In the genomic region with DNA sequence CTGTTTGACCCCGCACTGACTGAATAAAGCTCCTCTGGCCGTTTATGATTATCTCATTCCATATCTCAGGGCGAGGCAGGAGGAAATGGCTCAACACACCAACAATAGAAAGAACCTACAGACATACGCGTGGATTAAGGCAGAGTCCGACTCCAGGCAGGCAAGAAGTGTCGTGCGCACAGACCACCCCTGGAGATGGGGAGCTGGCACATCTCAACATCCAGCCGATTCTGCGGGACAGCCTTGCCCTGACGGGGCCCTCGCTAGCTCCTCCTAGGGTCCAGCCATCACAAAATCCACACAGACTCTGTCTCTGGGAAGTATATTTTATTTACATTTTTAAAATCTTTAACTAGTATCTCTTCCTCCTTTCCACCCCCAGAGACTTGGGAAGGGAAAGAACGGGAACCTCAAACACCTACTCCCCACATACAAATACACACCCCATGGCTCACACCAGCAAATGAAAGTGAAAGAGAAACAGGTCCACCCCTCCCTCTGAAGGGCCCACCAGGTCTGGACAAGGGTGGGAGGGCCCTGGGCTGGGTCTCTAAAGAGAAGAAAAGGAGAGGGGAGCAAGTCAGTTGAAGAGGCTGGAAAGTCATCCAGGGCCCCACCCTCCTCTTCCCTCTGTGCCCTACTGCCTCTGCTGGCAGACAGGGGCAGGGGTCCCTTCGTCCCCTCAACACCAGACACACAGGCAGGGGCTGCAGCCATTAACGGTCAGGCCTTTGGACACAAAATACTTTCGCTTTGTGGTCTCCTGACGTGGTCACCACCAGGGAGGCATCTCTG, we compare ENCODE assay signal across 9 cellular contexts. TPM values are rescaled to one million over a fixed set of nuclear protein-coding genes. Genes with fewer than 3 reads are reported as not detected.
A peak's percentile ranks its signal among the peaks of the same experiment; 100 is the strongest.
DNase-seq lines count a peak whose midpoint lies in the region; ATAC-seq and TF ChIP-seq lines count a peak whose summit lies in the region.
"Had no signal": no experiment of that assay in that cellular context is flagged by ENCODE, and none has a peak within 500 bp of the region (broad histone marks: within the 10 kb centered on the region; RNA-seq: fewer than 3 reads in every experiment).

No MANE protein-coding gene starts in this region.

- peak; percentile 13 for TF ChIP-seq CTCF in GM12873 (IDR thresholded peaks at IDR 0.05; ENCODE audit: insufficient read depth, low read depth, low read length, missing control alignments)
- no peak for TF ChIP-seq CTCF in neural crest cell (conservative IDR thresholded peaks at IDR 0.05)

- no peaks in the 10 kb centered on the region for H3K9me3 Mint-ChIP-seq in effector memory CD8-positive, alpha-beta T cell
- no peaks in the 10 kb centered on the region for H3K9me3 Mint-ChIP-seq in neural crest cell
- no peaks in the 10 kb centered on the region for H3K9me3 Mint-ChIP-seq in activated T-helper 17 cell treated with anti-CD3 and anti-CD28 coated beads, Interleukin-2, amount 50 U/mL, for 72 hours

- H3K4me3 Mint-ChIP-seq in effector memory CD8-positive, alpha-beta T cell, result no peak overlapping the region
- peak overlapping the region; percentile 60 for H3K4me3 Mint-ChIP-seq in neural crest cell
- H3K4me3 Mint-ChIP-seq in activated T-helper 17 cell treated with anti-CD3 and anti-CD28 coated beads, Interleukin-2, amount 50 U/mL, for 72 hours, result no peak overlapping the region

- peak; percentile 38 for DNase-seq in NAMALWA (ENCODE audit: low spot score)
- no peak for DNase-seq in effector memory CD8-positive, alpha-beta T cell
- DNase-seq in neural crest cell (ENCODE audit: low read depth, low spot score), result no peak
- DNase-seq in NCI-H1436 (lab: John Stamatoyannopoulos, UW), result no peak
- DNase-seq in stimulated activated CD8-positive, alpha-beta memory T cell treated with anti-CD3 and anti-CD28 coated beads, Interleukin-4, amount 100 ng/mL, for 48 hours, result no peak
- DNase-seq: DMS79 treated with DMSO at 0.1 percent for 48 hours, HCEC 1CT had no signal

- H3K27ac Mint-ChIP-seq in effector memory CD8-positive, alpha-beta T cell, result no peak overlapping the region
- H3K27ac Mint-ChIP-seq in neural crest cell (ENCODE audit: unreplicated experiment), result no peak overlapping the region
- H3K27ac Mint-ChIP-seq in activated T-helper 17 cell treated with anti-CD3 and anti-CD28 coated beads, Interleukin-2, amount 50 U/mL, for 72 hours, result no peak overlapping the region

- peaks cover 21 to 29% of the 10 kb centered on the region in 2 donors for H3K4me1 Mint-ChIP-seq in effector memory CD8-positive, alpha-beta T cell (ENCODE audit: low read depth in 2 of 2)
- H3K4me1 Mint-ChIP-seq in neural crest cell, result peaks cover 19% of the 10 kb centered on the region
- peaks cover 9% of the 10 kb centered on the region for H3K4me1 Mint-ChIP-seq in activated T-helper 17 cell treated with anti-CD3 and anti-CD28 coated beads, Interleukin-2, amount 50 U/mL, for 72 hours

- H3K36me3 Mint-ChIP-seq in effector memory CD8-positive, alpha-beta T cell (ENCODE audit: insufficient read depth), result peaks cover 46% of the 10 kb centered on the region
- peaks cover 7% of the 10 kb centered on the region for H3K36me3 Mint-ChIP-seq in neural crest cell (ENCODE audit: low read depth)
- peaks cover 47% of the 10 kb centered on the region for H3K36me3 Mint-ChIP-seq in activated T-helper 17 cell treated with anti-CD3 and anti-CD28 coated beads, Interleukin-2, amount 50 U/mL, for 72 hours (ENCODE audit: low read depth)

- no peaks in the 10 kb centered on the region for H3K27me3 Mint-ChIP-seq in effector memory CD8-positive, alpha-beta T cell
- H3K27me3 Mint-ChIP-seq in neural crest cell (ENCODE audit: low read depth), result no peaks in the 10 kb centered on the region
- no peaks in the 10 kb centered on the region for H3K27me3 Mint-ChIP-seq in activated T-helper 17 cell treated with anti-CD3 and anti-CD28 coated beads, Interleukin-2, amount 50 U/mL, for 72 hours

- peak; percentile 66 for ATAC-seq in effector memory CD8-positive, alpha-beta T cell (replicated peaks)
- no peak for ATAC-seq in activated T-helper 17 cell treated with anti-CD3 and anti-CD28 coated beads, Interleukin-2, amount 50 U/mL, for 72 hours (replicated peaks)

RNA-seq across cellular contexts. Expression of a gene that starts 3.2 kb away (rescaled TPM):
- total RNA-seq in neural crest cell, result 0.14 TPM in 1 of 2 replicates, not detected in the other
- 1 to 10 TPM; 1.3 to 1.4 TPM for total RNA-seq in activated T-helper 17 cell treated with anti-CD3 and anti-CD28 coated beads, Interleukin-2, amount 50 U/mL, for 72 hours

RNA-seq across cellular contexts. Expression of a gene that starts 5.9 kb away (rescaled TPM):
- total RNA-seq in neural crest cell, result 76.6 and 77.6 TPM in 2 replicates
- total RNA-seq in activated T-helper 17 cell treated with anti-CD3 and anti-CD28 coated beads, Interleukin-2, amount 50 U/mL, for 72 hours, result 10 to 100 TPM; 60.0 to 77.5 TPM

RNA-seq across cellular contexts. Expression of a gene that starts 6.3 kb away (rescaled TPM):
- total RNA-seq in neural crest cell, result 40.3 and 42.3 TPM in 2 replicates
- total RNA-seq in activated T-helper 17 cell treated with anti-CD3 and anti-CD28 coated beads, Interleukin-2, amount 50 U/mL, for 72 hours, result 10 to 100 TPM; 21.1 to 30.9 TPM

RNA-seq across cellular contexts. Expression of a gene that starts 28.3 kb away (rescaled TPM):
- 8.0 and 8.5 TPM in 2 replicates for total RNA-seq in neural crest cell
- total RNA-seq in activated T-helper 17 cell treated with anti-CD3 and anti-CD28 coated beads, Interleukin-2, amount 50 U/mL, for 72 hours, result 10 to 100 TPM; 50.9 to 62.0 TPM

RNA-seq across cellular contexts. Expression of a gene that starts 47.0 kb away (rescaled TPM):
- 159 and 160 TPM in 2 replicates for total RNA-seq in neural crest cell
- 100 to 1,000 TPM; 679 to 681 TPM for total RNA-seq in activated T-helper 17 cell treated with anti-CD3 and anti-CD28 coated beads, Interleukin-2, amount 50 U/mL, for 72 hours
